12 cellular contexts compared by ENCODE assay signal in the genomic region with DNA sequence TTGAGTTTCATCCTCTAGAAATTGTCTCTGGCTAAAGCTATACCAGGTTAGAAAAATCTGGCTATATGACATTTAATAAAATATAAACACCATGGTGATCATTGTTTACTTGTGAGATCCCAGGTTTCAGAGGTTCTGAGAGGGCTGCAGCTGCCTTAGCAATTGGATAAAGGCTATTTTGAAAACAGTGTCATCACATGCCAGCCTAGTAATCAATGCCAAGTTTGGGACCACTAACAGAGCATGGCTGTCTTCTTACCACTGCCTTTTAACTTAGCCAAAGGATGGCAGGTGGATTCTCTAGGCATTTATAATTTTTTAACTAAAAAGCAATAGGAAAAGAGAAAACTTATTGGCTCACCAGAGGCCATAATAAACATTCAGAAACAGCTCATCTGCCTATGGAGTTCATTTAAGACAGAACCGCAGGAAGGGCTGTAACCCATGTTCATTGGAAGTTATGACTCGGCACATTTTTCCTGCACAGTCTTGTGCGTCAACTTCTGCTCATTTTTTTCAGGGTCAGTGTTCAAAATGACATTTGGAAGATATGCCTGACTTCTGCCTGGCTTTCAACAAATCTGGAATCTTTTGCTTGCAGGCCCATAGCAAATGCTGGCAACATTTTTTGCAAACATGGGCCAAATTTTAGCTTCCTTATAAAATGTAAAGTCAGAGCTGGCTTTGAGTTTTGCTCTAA.
A peak's percentile ranks its signal among the peaks of the same experiment; 100 is the strongest.
DNase-seq lines count a peak whose midpoint lies in the region; ATAC-seq and TF ChIP-seq lines count a peak whose summit lies in the region.
"Had no signal": no experiment of that assay in that cellular context is flagged by ENCODE, and none has a peak within 500 bp of the region (broad histone marks: within the 10 kb centered on the region; RNA-seq: fewer than 3 reads in every experiment).

No MANE protein-coding gene starts in this region.

- no peaks in the 10 kb centered on the region for H3K36me3 ChIP-seq in breast epithelium
- no peaks in the 10 kb centered on the region for H3K36me3 ChIP-seq in upper lobe of right lung

- no peaks in the 10 kb centered on the region for H3K27me3 ChIP-seq in breast epithelium
- H3K27me3 ChIP-seq in upper lobe of right lung, result no peaks in the 10 kb centered on the region
- H3K27me3 ChIP-seq: BLaER1 had no signal

- TF ChIP-seq POLR2A in breast epithelium (IDR thresholded peaks at IDR 0.05), result no peak

- DNase-seq in MCF 10A (ENCODE audit: unreplicated experiment), result peak; percentile 11
- DNase-seq in breast epithelium (ENCODE audit: low spot score in 2 of 2), result no peak
- DNase-seq in caudate nucleus (lab: John Stamatoyannopoulos, UW), result peak in 1 of 61 donors; percentile 19
- DNase-seq in left kidney (ENCODE audit: low read depth, low spot score), result peak; percentile 53
- no peak for DNase-seq in upper lobe of right lung
- no peak for DNase-seq in SK-N-DZ (ENCODE audit: low spot score)
- DNase-seq: activated CD4-positive, alpha-beta memory T cell treated with anti-CD3 and anti-CD28 coated beads, Interleukin-2, amount 10 ng/mL, durations not matched to agents 7 days and 5 days; effector CD8-positive, alpha-beta T cell; naive thymus-derived CD8-positive, alpha-beta T cell had no signal

- intact Hi-C loops in MCF 10A (cut with micrococcal nuclease), result no loop called here
- intact Hi-C loops in breast epithelium (cut with DNase I; ENCODE audit: low total_unique reads), result no loop called here
- intact Hi-C loops in upper lobe of right lung (cut with DNase I), result no loop called here

- no peak overlapping the region for H3K4me3 Mint-ChIP-seq in MCF 10A (ENCODE audit: unreplicated experiment)
- H3K4me3 Mint-ChIP-seq: activated CD4-positive, alpha-beta memory T cell treated with anti-CD3 and anti-CD28 coated beads, Interleukin-2, amount 10 ng/mL, durations not matched to agents 7 days and 5 days; naive thymus-derived CD8-positive, alpha-beta T cell had no signal

- no peaks in the 10 kb centered on the region for H3K9me3 Mint-ChIP-seq in MCF 10A (ENCODE audit: unreplicated experiment)
- H3K9me3 Mint-ChIP-seq: activated CD4-positive, alpha-beta memory T cell treated with anti-CD3 and anti-CD28 coated beads, Interleukin-2, amount 10 ng/mL, durations not matched to agents 7 days and 5 days; naive thymus-derived CD8-positive, alpha-beta T cell had no signal

- CTCF ChIA-PET in MCF 10A (lab: Yijun Ruan, JAX), result interaction anchor here (0.6 kb wide), 1 partner anchor 690 kb away, joined by 3 read pairs; no protein-coding TSS in a partner anchor

- BruUV-seq in MCF 10A (replicated peaks; lab: Mats Ljungman, UMichigan), result no TSS peak

- no peaks in the 10 kb centered on the region for H3K36me3 Mint-ChIP-seq in MCF 10A (ENCODE audit: insufficient read depth, unreplicated experiment)
- H3K36me3 Mint-ChIP-seq: naive thymus-derived CD8-positive, alpha-beta T cell had no signal

- no peak overlapping the region for H3K4me3 ChIP-seq in breast epithelium
- no peak overlapping the region for H3K4me3 ChIP-seq in upper lobe of right lung

- peaks cover 17% of the 10 kb centered on the region for H3K4me1 Mint-ChIP-seq in MCF 10A (ENCODE audit: insufficient read depth, unreplicated experiment)

- peak; percentile 54 for ATAC-seq in upper lobe of right lung
- no peak for ATAC-seq in HG03025 (IDR thresholded peaks at IDR 0.05; ENCODE audit: low FRiP score, unreplicated experiment)
- ATAC-seq in HG03571 (IDR thresholded peaks at IDR 0.05; ENCODE audit: unreplicated experiment), result no peak
- ATAC-seq: naive thymus-derived CD8-positive, alpha-beta T cell had no signal

- H3K27ac Mint-ChIP-seq in MCF 10A (ENCODE audit: low read depth, unreplicated experiment), result no peak overlapping the region
- H3K27ac Mint-ChIP-seq: activated CD4-positive, alpha-beta memory T cell treated with anti-CD3 and anti-CD28 coated beads, Interleukin-2, amount 10 ng/mL, durations not matched to agents 7 days and 5 days had no signal

- POLR2A ChIA-PET in MCF 10A (lab: Yijun Ruan, JAX), result no interaction called here

- H3K9me3 ChIP-seq in breast epithelium (no peaks in the 10 kb centered on the region), upper lobe of right lung (no peaks in the 10 kb centered on the region)

- TF ChIP-seq CTCF in MCF 10A (IDR thresholded peaks at IDR 0.05; ENCODE audit: unreplicated experiment), result no peak
- TF ChIP-seq CTCF in breast epithelium (IDR thresholded peaks at IDR 0.05), result no peak
- TF ChIP-seq CTCF in upper lobe of right lung (IDR thresholded peaks at IDR 0.05), result no peak

- H3K4me1 ChIP-seq in breast epithelium, result no peaks in the 10 kb centered on the region
- H3K4me1 ChIP-seq in upper lobe of right lung, result peaks cover 11% of the 10 kb centered on the region

- no peak overlapping the region for H3K27ac ChIP-seq in breast epithelium
- H3K27ac ChIP-seq in caudate nucleus (ENCODE audit: low read depth, low read length), result peak overlapping the region; percentile 1
- no peak overlapping the region for H3K27ac ChIP-seq in upper lobe of right lung
- H3K27ac ChIP-seq: BLaER1 had no signal

- no peaks in the 10 kb centered on the region for H3K27me3 Mint-ChIP-seq in MCF 10A (ENCODE audit: insufficient read depth, unreplicated experiment)
- H3K27me3 Mint-ChIP-seq: activated CD4-positive, alpha-beta memory T cell treated with anti-CD3 and anti-CD28 coated beads, Interleukin-2, amount 10 ng/mL, durations not matched to agents 7 days and 5 days; naive thymus-derived CD8-positive, alpha-beta T cell had no signal

Comparison
In these comparisons a context has a peak if more than half of its experiments do, and no peak if none do; other contexts are left out.
1. DNase-seq: peak in MCF 10A (single experiment) and left kidney (single experiment); none in breast epithelium (0 of 2), upper lobe of right lung (single experiment) and SK-N-DZ (single experiment).